Comparison of ENCODE assay signal across 22 cellular contexts in the genomic region with DNA sequence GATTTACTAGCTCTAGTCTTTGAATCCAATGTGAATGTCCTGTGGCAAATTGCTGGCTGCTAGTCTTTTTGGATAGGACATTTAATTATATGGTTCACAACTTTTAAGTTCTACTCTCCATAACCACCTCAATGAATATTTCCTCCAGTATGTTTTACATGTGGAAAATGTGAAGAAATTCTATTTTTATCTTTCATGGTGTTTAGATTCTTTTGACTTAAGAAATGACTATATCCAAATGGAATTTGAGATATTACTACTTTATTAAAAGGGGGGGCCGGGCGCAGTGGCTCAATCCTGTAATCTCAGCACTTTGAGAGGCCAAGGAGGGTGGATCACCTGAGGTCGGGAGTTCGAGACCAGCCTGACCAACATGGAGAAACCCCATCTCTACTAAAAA.
DNase-seq lines count a peak whose midpoint lies in the region; ATAC-seq and TF ChIP-seq lines count a peak whose summit lies in the region.
"Had no signal": no experiment of that assay in that cellular context is flagged by ENCODE, and none has a peak within 500 bp of the region (broad histone marks: within the 10 kb centered on the region; RNA-seq: fewer than 3 reads in every experiment).

No MANE protein-coding gene starts in this region.

- H3K4me1 ChIP-seq in IMR-90 (ENCODE audit: control insufficient read depth, insufficient read depth, low read length): peaks cover 6% of the 10 kb centered on the region; the same call in 1 of the 2 replicates
- H3K4me1 ChIP-seq in upper lobe of right lung: no peaks in the 10 kb centered on the region
- H3K4me1 ChIP-seq: heart right ventricle had no signal

- H2AFZ ChIP-seq in IMR-90 (replicated peaks; ENCODE audit: low read length, poor library complexity): no peak overlapping the region

- peak; percentile 10 for DNase-seq in AG09309 (ENCODE audit: low read depth)
- DNase-seq in IMR-90: peak; percentile 51
- peak; percentile 33 to 38 for DNase-seq in cardiac fibroblast (ENCODE audit: low read depth in 2 of 2)
- peak; percentile 73 for DNase-seq in iris pigment epithelial cell (ENCODE audit: low read depth)
- DNase-seq in T-helper 9 cell: no peak
- DNase-seq in upper lobe of right lung: no peak
- DNase-seq: activated CD4-positive, alpha-beta T cell treated with anti-CD3 and anti-CD28 coated beads for 36 hours; activated gamma-delta T cell; DMS79; heart right ventricle; left colon; NCI-H1694; NCI-H2171 treated with DMSO at 0.1 percent for 48 hours; NCI-H69; stimulated activated CD4-positive, alpha-beta T cell treated with anti-CD3 and anti-CD28 coated beads, Interleukin-1b, Interleukin-23, amount 100 ng/mL, for 48 hours; substantia nigra; T-helper 17 cell had no signal

- H3K9me3 ChIP-seq in IMR-90 (ENCODE audit: control insufficient read depth, insufficient read depth, low read length): no peaks in the 10 kb centered on the region
- H3K9me3 ChIP-seq in upper lobe of right lung: no peaks in the 10 kb centered on the region
- H3K9me3 ChIP-seq: heart right ventricle, neutrophil had no signal

- no peak for TF ChIP-seq POLR2A in IMR-90 (IDR thresholded peaks at IDR 0.05; ENCODE audit: low read depth, low read length)

- no CpG with 5 or more reads among the region's 4 CpGs for WGBS in IMR-90 (ENCODE audit: extremely low coverage in 2 of 2, insufficient read length in 1 of 2), 2 experiments

- no peak overlapping the region for H3K4me3 ChIP-seq in AG09309 (ENCODE audit: control insufficient read depth, low read depth, low read length)
- no peak overlapping the region for H3K4me3 ChIP-seq in IMR-90 (ENCODE audit: insufficient read depth, low read depth, low read length)
- H3K4me3 ChIP-seq in cardiac fibroblast (replicated peaks in 1 of 2; ENCODE audit: low read depth in 2 of 2, low read length in 2 of 2): no peak overlapping the region
- H3K4me3 ChIP-seq in upper lobe of right lung: no peak overlapping the region
- H3K4me3 ChIP-seq: cardiac muscle cell, heart right ventricle, skin epidermis had no signal

- intact Hi-C loops in IMR-90 (cut with micrococcal nuclease) (loop anchor here (5.0 to 10.0 kb wide), 2 partner anchors 202 to 225 kb away; a partner anchor contains a TSS), upper lobe of right lung (cut with DNase I) (no loop called here)

- no peaks in the 10 kb centered on the region for H3K9me1 ChIP-seq in IMR-90 (ENCODE audit: insufficient read depth, low read length)

- TF ChIP-seq RAD21 in IMR-90 (IDR thresholded peaks at IDR 0.05; ENCODE audit: low read length): no peak

- no peaks in the 10 kb centered on the region for H3K36me3 ChIP-seq in IMR-90 (ENCODE audit: control insufficient read depth, insufficient read depth, low read length)
- no peaks in the 10 kb centered on the region for H3K36me3 ChIP-seq in upper lobe of right lung
- H3K36me3 ChIP-seq: cardiac muscle cell, heart right ventricle, neutrophil had no signal

- H2BK5ac ChIP-seq in IMR-90 (ENCODE audit: low read depth, low read length, poor library complexity, severe bottlenecking): peak overlapping the region; percentile 74

- H4K5ac ChIP-seq in IMR-90 (ENCODE audit: low read depth, low read length): no peak overlapping the region

- H2BK15ac ChIP-seq in IMR-90 (ENCODE audit: low read depth, low read length): no peak overlapping the region; the same call in 2 of the 3 replicates

- TF ChIP-seq CTCF in AG09309 (IDR thresholded peaks at IDR 0.05; ENCODE audit: control insufficient read depth, insufficient read depth, low read depth, low read length, missing control alignments) (no peak), IMR-90 (conservative IDR thresholded peaks at IDR 0.05; ENCODE audit: low read depth, low read length) (no peak), cardiac fibroblast (IDR thresholded peaks at IDR 0.05; ENCODE audit: low read depth, low read length) (no peak), upper lobe of right lung (IDR thresholded peaks at IDR 0.05) (no peak)

- no peak overlapping the region for H3K14ac ChIP-seq in IMR-90 (replicated peaks; ENCODE audit: low read depth, low read length)

- no peak overlapping the region for H3K9ac ChIP-seq in IMR-90 (ENCODE audit: low read depth, low read length)

- H3K4ac ChIP-seq in IMR-90 (ENCODE audit: low read depth, low read length): no peak overlapping the region

- CTCF ChIA-PET in IMR-90 (lab: Yijun Ruan, JAX): interaction anchor here (0.7 kb wide), 1 partner anchor 10 kb away, joined by 3 read pairs; no protein-coding TSS in a partner anchor

- in situ Hi-C loops in IMR-90 (cut with MboI; ENCODE audit: low sequenced_read_pairs): no loop called here

- H3K79me1 ChIP-seq in IMR-90 (ENCODE audit: low read depth in 1 of 2, low read length in 2 of 2): no peaks in the 10 kb centered on the region

- no peak overlapping the region for H2AK9ac ChIP-seq in IMR-90 (replicated peaks; ENCODE audit: low read depth, low read length, poor library complexity)

- no TSS peak for BruUV-seq in IMR-90 (replicated peaks; lab: Mats Ljungman, UMichigan)

- no peak overlapping the region for H4K8ac ChIP-seq in IMR-90 (ENCODE audit: low read depth in 2 of 2, low read length in 2 of 2)

- peak overlapping the region; percentile 81 for H3K4me2 ChIP-seq in IMR-90 (ENCODE audit: low read depth, low read length)

- no peaks in the 10 kb centered on the region for H3K27me3 ChIP-seq in IMR-90 (ENCODE audit: control insufficient read depth, insufficient read depth, low read length)
- H3K27me3 ChIP-seq in upper lobe of right lung: no peaks in the 10 kb centered on the region
- H3K27me3 ChIP-seq: cardiac muscle cell, heart right ventricle, neutrophil had no signal

- no peaks in the 10 kb centered on the region for H4K20me1 ChIP-seq in IMR-90 (ENCODE audit: insufficient read depth, low read length)

- no peak overlapping the region for H3K56ac ChIP-seq in IMR-90 (ENCODE audit: extremely low read depth, insufficient read depth, low read length)

- H3K27ac ChIP-seq in IMR-90 (ENCODE audit: insufficient read depth, low read length): no peak overlapping the region
- no peak overlapping the region for H3K27ac ChIP-seq in upper lobe of right lung
- H3K27ac ChIP-seq: cardiac muscle cell, heart right ventricle, neutrophil had no signal

- peak; percentile 15 for ATAC-seq in IMR-90 (ENCODE audit: low read depth)
- no peak for ATAC-seq in HG02798 (IDR thresholded peaks at IDR 0.05; ENCODE audit: poor library complexity, unreplicated experiment)
- ATAC-seq in upper lobe of right lung: no peak
- ATAC-seq in GM18511 (IDR thresholded peaks at IDR 0.05; ENCODE audit: unreplicated experiment): no peak
- ATAC-seq: activated CD4-positive, alpha-beta T cell treated with anti-CD3 and anti-CD28 coated beads for 36 hours; heart right ventricle; left colon; T-helper 17 cell had no signal

- POLR2A ChIA-PET in IMR-90 (lab: Charles Lee; ENCODE audit: unreplicated experiment): no interaction called here

- dilution Hi-C loops in IMR-90 (cut with HindIII; ENCODE audit: low sequenced_read_pairs, unreplicated experiment): no loop called here

- no peak overlapping the region for H2AK5ac ChIP-seq in IMR-90 (ENCODE audit: low read depth, low read length)

- H2BK120ac ChIP-seq in IMR-90 (ENCODE audit: low read depth, low read length): no peak overlapping the region

- no peak overlapping the region for H2BK20ac ChIP-seq in IMR-90 (ENCODE audit: low read depth, low read length)

- no peak overlapping the region for H4K91ac ChIP-seq in IMR-90 (ENCODE audit: insufficient read depth, low read depth, low read length)

- H3K18ac ChIP-seq in IMR-90 (ENCODE audit: low read depth, low read length): no peak overlapping the region; the same call in 1 of the 2 replicates

- no peak overlapping the region for H3K23ac ChIP-seq in IMR-90 (ENCODE audit: low read depth, low read length)

TF ChIP-seq in IMR-90, 13 proteins besides CTCF, POLR2A, EP300 and RAD21:
- TF ChIP-seq SMC3 (IDR thresholded peaks at IDR 0.05; ENCODE audit: low read depth, low read length): no peak
- TF ChIP-seq MXI1 (IDR thresholded peaks at IDR 0.05; ENCODE audit: borderline replicate concordance, low read depth, low read length): no peak
- TF ChIP-seq MAZ (IDR thresholded peaks at IDR 0.05; ENCODE audit: borderline replicate concordance, low read depth, low read length): no peak
- TF ChIP-seq NFE2L2 (IDR thresholded peaks at IDR 0.05; ENCODE audit: low read depth, low read length): no peak
- TF ChIP-seq RFX5 (IDR thresholded peaks at IDR 0.05; ENCODE audit: low read depth, low read length): no peak
- no peak for TF ChIP-seq CHD1 (IDR thresholded peaks at IDR 0.05; ENCODE audit: low read depth, low read length)
- TF ChIP-seq, protein P1, sequence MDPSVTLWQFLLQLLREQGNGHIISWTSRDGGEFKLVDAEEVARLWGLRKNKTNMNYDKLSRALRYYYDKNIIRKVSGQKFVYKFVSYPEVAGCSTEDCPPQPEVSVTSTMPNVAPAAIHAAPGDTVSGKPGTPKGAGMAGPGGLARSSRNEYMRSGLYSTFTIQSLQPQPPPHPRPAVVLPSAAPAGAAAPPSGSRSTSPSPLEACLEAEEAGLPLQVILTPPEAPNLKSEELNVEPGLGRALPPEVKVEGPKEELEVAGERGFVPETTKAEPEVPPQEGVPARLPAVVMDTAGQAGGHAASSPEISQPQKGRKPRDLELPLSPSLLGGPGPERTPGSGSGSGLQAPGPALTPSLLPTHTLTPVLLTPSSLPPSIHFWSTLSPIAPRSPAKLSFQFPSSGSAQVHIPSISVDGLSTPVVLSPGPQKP (IDR thresholded peaks at IDR 0.05; ENCODE audit: borderline replicate concordance, low read depth, low read length): no peak
- no peak for TF ChIP-seq BHLHE40 (IDR thresholded peaks at IDR 0.05; ENCODE audit: low read depth, low read length)
- TF ChIP-seq FOS (IDR thresholded peaks at IDR 0.05; ENCODE audit: low read depth, low read length): no peak
- TF ChIP-seq, protein P2, sequence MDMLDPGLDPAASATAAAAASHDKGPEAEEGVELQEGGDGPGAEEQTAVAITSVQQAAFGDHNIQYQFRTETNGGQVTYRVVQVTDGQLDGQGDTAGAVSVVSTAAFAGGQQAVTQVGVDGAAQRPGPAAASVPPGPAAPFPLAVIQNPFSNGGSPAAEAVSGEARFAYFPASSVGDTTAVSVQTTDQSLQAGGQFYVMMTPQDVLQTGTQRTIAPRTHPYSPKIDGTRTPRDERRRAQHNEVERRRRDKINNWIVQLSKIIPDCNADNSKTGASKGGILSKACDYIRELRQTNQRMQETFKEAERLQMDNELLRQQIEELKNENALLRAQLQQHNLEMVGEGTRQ (IDR thresholded peaks at IDR 0.05; ENCODE audit: low read depth, low read length): no peak

Comparison
In these comparisons a context has a peak if more than half of its experiments do, and no peak if none do; other contexts are left out.
1. DNase-seq: peak in AG09309 (single experiment), IMR-90 (single experiment), cardiac fibroblast (2 of 2) and iris pigment epithelial cell (single experiment); none in T-helper 9 cell (single experiment) and upper lobe of right lung (single experiment).